In the genomic region with DNA sequence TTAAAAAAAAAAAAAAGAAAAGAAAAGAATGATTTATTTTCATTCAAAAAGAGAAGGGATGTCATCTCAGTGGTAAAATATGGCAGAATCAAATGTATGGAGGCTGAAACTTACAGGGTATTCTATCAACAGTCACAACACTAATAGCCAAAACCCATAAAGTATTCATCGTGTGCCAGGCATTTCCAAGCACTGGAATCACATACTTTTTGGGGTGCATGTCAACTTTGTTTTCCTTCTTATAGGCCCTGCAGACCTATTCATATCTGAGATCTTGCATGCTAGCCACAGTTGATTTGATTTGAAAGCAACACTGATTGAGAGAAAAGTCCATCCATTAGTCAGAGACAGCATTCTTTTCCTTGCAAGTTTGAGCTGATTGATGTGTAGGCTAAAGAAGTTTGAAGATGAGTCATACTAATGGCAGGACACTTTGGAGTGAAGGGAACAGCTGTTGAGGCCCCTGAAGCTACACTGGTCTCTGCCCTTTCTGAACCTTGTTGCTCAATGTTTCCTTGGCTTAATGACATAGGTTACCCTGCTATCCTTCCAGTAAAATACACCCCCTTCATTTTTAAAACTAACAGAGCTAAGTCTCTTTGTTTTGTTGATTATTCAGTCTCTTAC, we compare ENCODE assay signal across 13 cellular contexts. TPM values are rescaled to one million over a fixed set of nuclear protein-coding genes. Genes with fewer than 3 reads are reported as not detected.
DNase-seq lines count a peak whose midpoint lies in the region; ATAC-seq, FAIRE-seq and TF ChIP-seq lines count a peak whose summit lies in the region.
"Had no signal": no experiment of that assay in that cellular context is flagged by ENCODE, and none has a peak within 500 bp of the region (broad histone marks: within the 10 kb centered on the region; RNA-seq: fewer than 3 reads in every experiment).

No MANE protein-coding gene starts in this region.

- no peaks in the 10 kb centered on the region for H3K9me3 ChIP-seq in HepG2 (ENCODE audit: low read length)
- H3K9me3 ChIP-seq: BE2C, tibial artery had no signal

- no peaks in the 10 kb centered on the region for H3K36me3 ChIP-seq in ACC112 (ENCODE audit: insufficient read depth, low read length)
- no peaks in the 10 kb centered on the region for H3K36me3 ChIP-seq in HepG2 (replicated peaks in 1 of 2; ENCODE audit: control insufficient read depth in 1 of 2, insufficient read depth in 2 of 2, low read length in 2 of 2)
- H3K36me3 ChIP-seq: BE2C, tibial artery had no signal

- BruUV-seq in HepG2 (replicated peaks; lab: Mats Ljungman, UMichigan), result no TSS peak

- TF ChIP-seq CTCF in choroid plexus epithelial cell (conservative IDR thresholded peaks at IDR 0.05; ENCODE audit: low read depth, low read length) (no peak), HepG2 (CRISPR knock-in tag; IDR thresholded peaks at IDR 0.05) (no peak), CD14-positive monocyte (IDR thresholded peaks at IDR 0.05) (no peak)

- no peak overlapping the region for H3K27ac Mint-ChIP-seq in CD14-positive monocyte
- H3K27ac Mint-ChIP-seq: activated T-cell treated with anti-CD3 and anti-CD28 coated beads, Interleukin-2, amount 50 U/mL, for 72 hours had no signal

- no peaks in the 10 kb centered on the region for H4K20me1 ChIP-seq in HepG2 (ENCODE audit: insufficient read depth, low read length)

- H3K27me3 ChIP-seq in ACC112 (ENCODE audit: insufficient read depth, low read length), result no peaks in the 10 kb centered on the region
- no peaks in the 10 kb centered on the region for H3K27me3 ChIP-seq in HepG2 (ENCODE audit: control insufficient read depth in 1 of 2, insufficient read depth in 2 of 2, low read length in 2 of 2)
- H3K27me3 ChIP-seq: tibial artery had no signal

- POLR2A ChIA-PET in HepG2 (lab: Yijun Ruan, JAX), result interaction anchor here (1.0 kb wide), 1 partner anchor 22 kb away, joined by 5 read pairs; the partner anchor contains the start of genes KATNAL2 and PIAS2

- no peak for TF ChIP-seq RAD21 in HepG2 (CRISPR knock-in tag; IDR thresholded peaks at IDR 0.05)

- peaks cover 0 to 5% (median 0%) of the 10 kb centered on the region in 7 donors for H3K9me3 Mint-ChIP-seq in CD14-positive monocyte
- no peaks in the 10 kb centered on the region for H3K9me3 Mint-ChIP-seq in activated T-cell treated with anti-CD3 and anti-CD28 coated beads, Interleukin-2, amount 50 U/mL, for 4 hours
- H3K9me3 Mint-ChIP-seq: activated T-cell treated with anti-CD3 and anti-CD28 coated beads, Interleukin-2, amount 50 U/mL, for 72 hours had no signal

- DNase-seq in Kasumi-1 (lab: John Stamatoyannopoulos, UW) (peak; percentile 41 to 49), choroid plexus epithelial cell (ENCODE audit: low read depth) (peak; percentile 80), HepG2 (ENCODE audit: low spot score) (peak; percentile 15), CD14-positive monocyte (ENCODE audit: low spot score) (no peak)
- no peak for DNase-seq in activated T-cell treated with anti-CD3 and anti-CD28 coated beads, Interleukin-2, amount 50 U/mL, for 4 hours
- DNase-seq: activated T-cell treated with anti-CD3 and anti-CD28 coated beads, Interleukin-2, amount 50 U/mL, for 72 hours; BE2C; NCI-H1417; occipital lobe; tibial artery had no signal

- peaks cover 3% of the 10 kb centered on the region for H3K79me2 ChIP-seq in ACC112 (ENCODE audit: control insufficient read depth, insufficient read depth, low read length, unreplicated experiment)
- no peaks in the 10 kb centered on the region for H3K79me2 ChIP-seq in HepG2 (ENCODE audit: insufficient read depth, low read length)

- no peak for ATAC-seq in HepG2
- ATAC-seq in GM18511 (IDR thresholded peaks at IDR 0.05; ENCODE audit: unreplicated experiment), result no peak
- ATAC-seq in GM19452 (IDR thresholded peaks at IDR 0.05; ENCODE audit: unreplicated experiment), result no peak
- no peak for ATAC-seq in activated T-cell treated with anti-CD3 and anti-CD28 coated beads, Interleukin-2, amount 50 U/mL, for 4 hours
- ATAC-seq: activated T-cell treated with anti-CD3 and anti-CD28 coated beads, Interleukin-2, amount 50 U/mL, for 72 hours had no signal

- H3K4me2 ChIP-seq in HepG2 (ENCODE audit: low read depth, low read length), result no peak overlapping the region

- no peak overlapping the region for H3K9ac ChIP-seq in HepG2 (ENCODE audit: insufficient read depth, low read depth, low read length)

- H3K36me3 Mint-ChIP-seq in CD14-positive monocyte, result no peaks in the 10 kb centered on the region
- H3K36me3 Mint-ChIP-seq in activated T-cell treated with anti-CD3 and anti-CD28 coated beads, Interleukin-2, amount 50 U/mL, for 4 hours (ENCODE audit: insufficient read depth), result no peaks in the 10 kb centered on the region

- peaks cover 19% of the 10 kb centered on the region for H3K4me1 ChIP-seq in ACC112 (ENCODE audit: control insufficient read depth, insufficient read depth, low read length, unreplicated experiment)
- no peaks in the 10 kb centered on the region for H3K4me1 ChIP-seq in HepG2 (ENCODE audit: insufficient read depth, low read length)
- H3K4me1 ChIP-seq: BE2C had no signal

- H3K4me3 Mint-ChIP-seq in CD14-positive monocyte, result no peak overlapping the region
- H3K4me3 Mint-ChIP-seq in activated T-cell treated with anti-CD3 and anti-CD28 coated beads, Interleukin-2, amount 50 U/mL, for 4 hours, result no peak overlapping the region
- H3K4me3 Mint-ChIP-seq: activated T-cell treated with anti-CD3 and anti-CD28 coated beads, Interleukin-2, amount 50 U/mL, for 72 hours had no signal

- CTCF ChIA-PET in HepG2 (lab: Yijun Ruan, JAX; ENCODE audit: low intra/inter-chr PET ratio, low total read pairs), result no interaction called here

- TF ChIP-seq POLR2A in HepG2 (IDR thresholded peaks at IDR 0.05; ENCODE audit: insufficient read depth in 1 of 2, low read depth in 2 of 2, low read length in 2 of 2), result no peak

- H2AFZ ChIP-seq in ACC112 (ENCODE audit: low read length, unreplicated experiment) (peak overlapping the region; percentile 7), HepG2 (ENCODE audit: low read length) (no peak overlapping the region)

- in situ Hi-C loops in HepG2 (cut with HindIII; ENCODE audit: extremely low pct_ligation_motif_present, low pct_unique_long_range_greater_than_20kb), result no loop called here

- FAIRE-seq in HepG2 (lab: Jason Lieb, UNC), result no peak

- 78% methylated on average over 1 of the region's 1 CpG for WGBS in HepG2 (ENCODE audit: low lambda C conversion rate)

- no peak for TF ChIP-seq EP300 in HepG2 (IDR thresholded peaks at IDR 0.05; ENCODE audit: low read depth in 2 of 2, low read length in 2 of 2)
- no peak for TF ChIP-seq EP300 in HepG2 (CRISPR knock-in tag; IDR thresholded peaks at IDR 0.05; ENCODE audit: borderline replicate concordance)

- peaks cover 4% of the 10 kb centered on the region for H3K4me1 Mint-ChIP-seq in CD14-positive monocyte
- peaks cover 2% of the 10 kb centered on the region for H3K4me1 Mint-ChIP-seq in activated T-cell treated with anti-CD3 and anti-CD28 coated beads, Interleukin-2, amount 50 U/mL, for 4 hours (ENCODE audit: low read depth)

- peak overlapping the region; percentile 77 for H3K27ac ChIP-seq in ACC112 (ENCODE audit: low read depth, low read length)
- no peak overlapping the region for H3K27ac ChIP-seq in HepG2 (ENCODE audit: extremely low read length, insufficient read depth, low read length)
- H3K27ac ChIP-seq: tibial artery had no signal

- H3K27me3 Mint-ChIP-seq in CD14-positive monocyte (ENCODE audit: low read depth in 3 of 3), result peaks cover 0 to 2% (median 0%) of the 10 kb centered on the region in 3 donors
- H3K27me3 Mint-ChIP-seq in activated T-cell treated with anti-CD3 and anti-CD28 coated beads, Interleukin-2, amount 50 U/mL, for 4 hours (ENCODE audit: low read depth), result no peaks in the 10 kb centered on the region

- intact Hi-C loops in HepG2 (cut with micrococcal nuclease; ENCODE audit: unreplicated experiment), result no loop called here
- intact Hi-C loops in CD14-positive monocyte (cut with micrococcal nuclease), result no loop called here

- H3K4me3 ChIP-seq in ACC112 (ENCODE audit: low read depth, low read length) (peak overlapping the region; percentile 44; the same call in 1 of the 2 replicates), choroid plexus epithelial cell (ENCODE audit: low read depth, low read length) (no peak overlapping the region), HepG2 (replicated peaks in 1 of 3; ENCODE audit: insufficient read depth in 1 of 3, low read depth in 2 of 3, low read length in 3 of 3) (no peak overlapping the region)
- H3K4me3 ChIP-seq: tibial artery had no signal

RNA-seq across cellular contexts. Expression of gene KATNAL2, which starts 22.0 kb away (rescaled TPM):
- not detected in 2 replicates for total RNA-seq in HepG2 (2016; rRNA removed; fragmentation: Illumina TruSeq; extraction: Trizol)
- not detected in 2 replicates for total RNA-seq in HepG2 (2016; cell fraction: cytosol; rRNA removed; fragmentation: Illumina TruSeq; extraction: Trizol; ENCODE audit: low read depth)
- not detected in 2 replicates for total RNA-seq in HepG2 (2016; cell fraction: insoluble cytoplasmic fraction; rRNA removed; fragmentation: Illumina TruSeq; extraction: Trizol)
- total RNA-seq in HepG2 (2016; cell fraction: membrane; rRNA removed; fragmentation: Illumina TruSeq; extraction: Trizol), result 0.17 TPM in 1 of 2 replicates, not detected in the other
- not detected in 2 replicates for total RNA-seq in HepG2 (2016; cell fraction: nucleus; rRNA removed; fragmentation: Illumina TruSeq; extraction: Trizol)
- polyA plus RNA-seq in HepG2 (2011; rRNA removed) (not detected in 2 replicates), CD14-positive monocyte (under 1 TPM in 1 of 2 donors, not detected in 1; 0.36 TPM)
- not detected in 2 replicates for polyA plus RNA-seq in HepG2 (2011; cell fraction: cytosol; rRNA removed)
- not detected in 2 replicates for polyA plus RNA-seq in HepG2 (2011; cell fraction: nucleus; rRNA removed)
- polyA plus RNA-seq in HepG2 (2012), result 0.53 and 0.59 TPM in 2 replicates
- not detected in 2 replicates for polyA plus RNA-seq in HepG2 (2016; cell fraction: cytosol; fragmentation: Illumina TruSeq; extraction: Trizol; ENCODE audit: low read depth)
- polyA plus RNA-seq in HepG2 (2016; cell fraction: insoluble cytoplasmic fraction; fragmentation: Illumina TruSeq; extraction: Trizol; ENCODE audit: low read depth), result not detected in 2 replicates
- polyA plus RNA-seq in HepG2 (2016; cell fraction: membrane; fragmentation: Illumina TruSeq; extraction: Trizol; ENCODE audit: low read depth), result 0.11 TPM in 1 of 2 replicates, not detected in the other
- not detected in 2 replicates for polyA plus RNA-seq in HepG2 (2016; cell fraction: nucleus; fragmentation: Illumina TruSeq; extraction: Trizol; ENCODE audit: insufficient read depth, low read depth)
- polyA minus RNA-seq in HepG2 (2011; rRNA and poly(A)+ RNA removed; ENCODE audit: low replicate concordance), result 2.1 TPM in 1 of 2 replicates, not detected in the other
- not detected in 2 replicates for polyA minus RNA-seq in HepG2 (2011; cell fraction: cytosol; rRNA and poly(A)+ RNA removed)
- not detected in 2 replicates for polyA minus RNA-seq in HepG2 (2011; cell fraction: nucleus; rRNA and poly(A)+ RNA removed)
- 1 to 10 TPM in 1 of 3 donors, under 1 TPM in 2; 0.54 to 1.0 (median 0.61) TPM for total RNA-seq in activated T-cell treated with anti-CD3 and anti-CD28 coated beads, Interleukin-2, amount 50 U/mL, for 4 hours

RNA-seq across cellular contexts. Expression of gene PIAS2, which starts 22.1 kb away (rescaled TPM):
- total RNA-seq in HepG2 (2016; rRNA removed; fragmentation: Illumina TruSeq; extraction: Trizol), result 12.1 and 12.2 TPM in 2 replicates
- 21.1 and 21.8 TPM in 2 replicates for total RNA-seq in HepG2 (2016; cell fraction: cytosol; rRNA removed; fragmentation: Illumina TruSeq; extraction: Trizol; ENCODE audit: low read depth)
- 10.0 and 12.5 TPM in 2 replicates for total RNA-seq in HepG2 (2016; cell fraction: insoluble cytoplasmic fraction; rRNA removed; fragmentation: Illumina TruSeq; extraction: Trizol)
- total RNA-seq in HepG2 (2016; cell fraction: membrane; rRNA removed; fragmentation: Illumina TruSeq; extraction: Trizol), result 15.9 and 20.3 TPM in 2 replicates
- total RNA-seq in HepG2 (2016; cell fraction: nucleus; rRNA removed; fragmentation: Illumina TruSeq; extraction: Trizol), result 23.1 and 23.2 TPM in 2 replicates
- polyA plus RNA-seq in HepG2 (2011; rRNA removed), result 9.7 and 12.7 TPM in 2 replicates
- 6.0 and 6.5 TPM in 2 replicates for polyA plus RNA-seq in HepG2 (2011; cell fraction: cytosol; rRNA removed)
- 19.3 and 20.3 TPM in 2 replicates for polyA plus RNA-seq in HepG2 (2011; cell fraction: nucleus; rRNA removed)
- polyA plus RNA-seq in HepG2 (2012), result 6.3 and 11.8 TPM in 2 replicates
- polyA plus RNA-seq in HepG2 (2016; cell fraction: cytosol; fragmentation: Illumina TruSeq; extraction: Trizol; ENCODE audit: low read depth), result 4.7 and 5.8 TPM in 2 replicates
- 9.0 and 11.6 TPM in 2 replicates for polyA plus RNA-seq in HepG2 (2016; cell fraction: insoluble cytoplasmic fraction; fragmentation: Illumina TruSeq; extraction: Trizol; ENCODE audit: low read depth)
- polyA plus RNA-seq in HepG2 (2016; cell fraction: membrane; fragmentation: Illumina TruSeq; extraction: Trizol; ENCODE audit: low read depth), result 9.3 and 11.1 TPM in 2 replicates
- polyA plus RNA-seq in HepG2 (2016; cell fraction: nucleus; fragmentation: Illumina TruSeq; extraction: Trizol; ENCODE audit: insufficient read depth, low read depth), result 10.0 and 12.3 TPM in 2 replicates
- polyA minus RNA-seq in HepG2 (2011; rRNA and poly(A)+ RNA removed; ENCODE audit: low replicate concordance), result 19.2 and 24.1 TPM in 2 replicates
- polyA minus RNA-seq in HepG2 (2011; cell fraction: cytosol; rRNA and poly(A)+ RNA removed), result 6.9 and 7.9 TPM in 2 replicates
- polyA minus RNA-seq in HepG2 (2011; cell fraction: nucleus; rRNA and poly(A)+ RNA removed), result 106 and 144 TPM in 2 replicates
- polyA plus RNA-seq in CD14-positive monocyte, result 10 to 100 TPM in 1 of 2 donors, 1 to 10 TPM in 1; 9.9 to 13.2 TPM
- 10 to 100 TPM; 20.1 to 22.6 (median 21.0) TPM for total RNA-seq in activated T-cell treated with anti-CD3 and anti-CD28 coated beads, Interleukin-2, amount 50 U/mL, for 4 hours

Comparison
In these comparisons a context has a peak if more than half of its experiments do, and no peak if none do; other contexts are left out.
1. DNase-seq: peak in Kasumi-1 (2 of 2), choroid plexus epithelial cell (single experiment) and HepG2 (single experiment); none in CD14-positive monocyte (single experiment) and activated T-cell treated with anti-CD3 and anti-CD28 coated beads, Interleukin-2, amount 50 U/mL, for 4 hours (single experiment).